ENCODE assay signal across 9 cellular contexts in genomic region chr12:108248011-108248410, GRCh38.
"Had no signal": no experiment of that assay in that cellular context is flagged by ENCODE, and none has a peak within 500 bp of the region (broad histone marks: within the 10 kb centered on the region; RNA-seq: fewer than 3 reads in every experiment).

No MANE protein-coding gene starts in this region.

- ATAC-seq: HCT116, HepG2 had no signal

- H3K9me3 Mint-ChIP-seq: H9, IgD-negative memory B cell had no signal

- H3K4me3 Mint-ChIP-seq: H9, HFFc6, IgD-negative memory B cell had no signal

- H3K27ac Mint-ChIP-seq: HFFc6, IgD-negative memory B cell had no signal

- H3K4me3 ChIP-seq: GM23248 had no signal

- H3K36me3 Mint-ChIP-seq: IgD-negative memory B cell had no signal

- H3K27ac ChIP-seq: GM23248, HL-60 had no signal

- DNase-seq: GM23248, GOT3, H9, HFFc6, KBM-7 had no signal

- H3K4me1 Mint-ChIP-seq: IgD-negative memory B cell had no signal
